Comparison of ENCODE assay signal across 1 cellular context in the genomic region with DNA sequence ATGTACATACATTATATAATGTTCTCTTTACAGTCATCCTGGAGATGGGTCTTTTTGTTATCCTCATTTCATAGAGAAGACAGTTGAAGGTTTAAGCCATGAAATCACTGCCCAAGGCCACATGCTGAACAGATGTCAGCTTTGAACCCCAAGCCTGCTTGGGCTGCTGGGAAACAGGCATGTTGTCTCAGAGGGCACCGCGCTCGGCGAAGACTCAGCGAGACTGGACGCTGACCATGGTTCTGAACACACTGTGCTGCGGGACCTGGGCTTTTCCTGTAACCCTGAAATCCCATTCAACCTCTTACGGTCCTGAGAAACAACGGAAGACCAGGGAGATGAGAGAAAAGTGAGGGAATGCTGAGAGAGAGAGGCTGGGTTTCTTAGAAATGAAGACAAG.
TF ChIP-seq lines count a peak whose summit lies in the region.

No MANE protein-coding gene starts in this region.

TF ChIP-seq in HepG2, 621 proteins besides CTCF, POLR2A, EP300 and RAD21 (continued from another document and continues in another):
- TF ChIP-seq ZNF460 (CRISPR knock-in tag; IDR thresholded peaks at IDR 0.05; ENCODE audit: borderline replicate concordance) (no peak), ZNF552 (CRISPR knock-in tag; IDR thresholded peaks at IDR 0.05; ENCODE audit: borderline replicate concordance) (no peak), ZNF678 (CRISPR knock-in tag; IDR thresholded peaks at IDR 0.05) (no peak), RFX5 (IDR thresholded peaks at IDR 0.05; ENCODE audit: low read depth, low read length) (no peak), ZNF556 (CRISPR knock-in tag; IDR thresholded peaks at IDR 0.05; ENCODE audit: borderline replicate concordance) (no peak), ZNF547 (CRISPR knock-in tag; IDR thresholded peaks at IDR 0.05) (0 out of 2 replicates have a peak, but pooled peaks have one; percentile 34), ZNF747 (CRISPR knock-in tag; IDR thresholded peaks at IDR 0.05; ENCODE audit: borderline replicate concordance) (no peak), POGZ (CRISPR knock-in tag; IDR thresholded peaks at IDR 0.05) (no peak), MED8 (CRISPR knock-in tag; IDR thresholded peaks at IDR 0.05; ENCODE audit: insufficient replicate concordance) (no peak), ZNF484 (CRISPR knock-in tag; IDR thresholded peaks at IDR 0.05; ENCODE audit: borderline replicate concordance, low read depth) (no peak), ZC3H13 (CRISPR knock-in tag; IDR thresholded peaks at IDR 0.05) (no peak), GATAD2A (CRISPR knock-in tag; IDR thresholded peaks at IDR 0.05) (peak; percentile 54; the same call in 1 of the 2 replicates), MED1 (CRISPR knock-in tag; IDR thresholded peaks at IDR 0.05) (peak; percentile 68), RXRA (CRISPR knock-in tag; IDR thresholded peaks at IDR 0.05) (no peak), ADNP (CRISPR knock-in tag; IDR thresholded peaks at IDR 0.05) (no peak), MYC (CRISPR knock-in tag; IDR thresholded peaks at IDR 0.05; ENCODE audit: borderline replicate concordance) (peak; percentile 37; the same call in 1 of the 2 replicates), EED (CRISPR knock-in tag; IDR thresholded peaks at IDR 0.05) (no peak), JUND (CRISPR knock-in tag; IDR thresholded peaks at IDR 0.05) (no peak), YEATS4 (CRISPR knock-in tag; IDR thresholded peaks at IDR 0.05; ENCODE audit: borderline replicate concordance) (0 out of 2 replicates have a peak, but pooled peaks have one; percentile 21), ZNF768 (CRISPR knock-in tag; IDR thresholded peaks at IDR 0.05) (0 out of 2 replicates have a peak, but pooled peaks have one; percentile 40), ETV6 (CRISPR knock-in tag; conservative IDR thresholded peaks at IDR 0.05) (peak; percentile 69; the same call in 1 of the 2 replicates), ZNF7 (CRISPR knock-in tag; IDR thresholded peaks at IDR 0.05) (0 out of 2 replicates have a peak, but pooled peaks have one; percentile 24), HMG20A (CRISPR knock-in tag; IDR thresholded peaks at IDR 0.05; ENCODE audit: borderline replicate concordance) (0 out of 2 replicates have a peak, but pooled peaks have one; percentile 19), ZBTB20 (CRISPR knock-in tag; IDR thresholded peaks at IDR 0.05; ENCODE audit: borderline replicate concordance, low read depth) (peak; percentile 69; the same call in 1 of the 2 replicates), HHEX (CRISPR knock-in tag; IDR thresholded peaks at IDR 0.05) (no peak), NFIC (IDR thresholded peaks at IDR 0.05; ENCODE audit: low read length) (no peak), ZNF761 (CRISPR knock-in tag; conservative IDR thresholded peaks at IDR 0.05) (no peak), MAZ (IDR thresholded peaks at IDR 0.05; ENCODE audit: borderline replicate concordance, low read depth, low read length) (no peak), MAZ (CRISPR knock-in tag; IDR thresholded peaks at IDR 0.05; ENCODE audit: low read depth) (no peak), RELA (CRISPR knock-in tag; IDR thresholded peaks at IDR 0.05) (no peak), KMT2A (CRISPR knock-in tag; IDR thresholded peaks at IDR 0.05) (no peak), ETV5 (CRISPR knock-in tag; IDR thresholded peaks at IDR 0.05; ENCODE audit: borderline replicate concordance) (peak; percentile 47; the same call in 1 of the 2 replicates), SOX13 (IDR thresholded peaks at IDR 0.05) (no peak), SOX13 (CRISPR knock-in tag; conservative IDR thresholded peaks at IDR 0.05 in 1 of 2, IDR thresholded peaks at IDR 0.05 in 1 of 2) (0 out of 4 replicates have a peak, but pooled peaks of 1 of the 2 experiments have one; percentile 29)
- TF ChIP-seq, protein P1, sequence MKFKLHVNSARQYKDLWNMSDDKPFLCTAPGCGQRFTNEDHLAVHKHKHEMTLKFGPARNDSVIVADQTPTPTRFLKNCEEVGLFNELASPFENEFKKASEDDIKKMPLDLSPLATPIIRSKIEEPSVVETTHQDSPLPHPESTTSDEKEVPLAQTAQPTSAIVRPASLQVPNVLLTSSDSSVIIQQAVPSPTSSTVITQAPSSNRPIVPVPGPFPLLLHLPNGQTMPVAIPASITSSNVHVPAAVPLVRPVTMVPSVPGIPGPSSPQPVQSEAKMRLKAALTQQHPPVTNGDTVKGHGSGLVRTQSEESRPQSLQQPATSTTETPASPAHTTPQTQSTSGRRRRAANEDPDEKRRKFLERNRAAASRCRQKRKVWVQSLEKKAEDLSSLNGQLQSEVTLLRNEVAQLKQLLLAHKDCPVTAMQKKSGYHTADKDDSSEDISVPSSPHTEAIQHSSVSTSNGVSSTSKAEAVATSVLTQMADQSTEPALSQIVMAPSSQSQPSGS (CRISPR knock-in tag; IDR thresholded peaks at IDR 0.05), result peak; percentile 68; the same call in 1 of the 2 replicates
- TF ChIP-seq, protein P2, sequence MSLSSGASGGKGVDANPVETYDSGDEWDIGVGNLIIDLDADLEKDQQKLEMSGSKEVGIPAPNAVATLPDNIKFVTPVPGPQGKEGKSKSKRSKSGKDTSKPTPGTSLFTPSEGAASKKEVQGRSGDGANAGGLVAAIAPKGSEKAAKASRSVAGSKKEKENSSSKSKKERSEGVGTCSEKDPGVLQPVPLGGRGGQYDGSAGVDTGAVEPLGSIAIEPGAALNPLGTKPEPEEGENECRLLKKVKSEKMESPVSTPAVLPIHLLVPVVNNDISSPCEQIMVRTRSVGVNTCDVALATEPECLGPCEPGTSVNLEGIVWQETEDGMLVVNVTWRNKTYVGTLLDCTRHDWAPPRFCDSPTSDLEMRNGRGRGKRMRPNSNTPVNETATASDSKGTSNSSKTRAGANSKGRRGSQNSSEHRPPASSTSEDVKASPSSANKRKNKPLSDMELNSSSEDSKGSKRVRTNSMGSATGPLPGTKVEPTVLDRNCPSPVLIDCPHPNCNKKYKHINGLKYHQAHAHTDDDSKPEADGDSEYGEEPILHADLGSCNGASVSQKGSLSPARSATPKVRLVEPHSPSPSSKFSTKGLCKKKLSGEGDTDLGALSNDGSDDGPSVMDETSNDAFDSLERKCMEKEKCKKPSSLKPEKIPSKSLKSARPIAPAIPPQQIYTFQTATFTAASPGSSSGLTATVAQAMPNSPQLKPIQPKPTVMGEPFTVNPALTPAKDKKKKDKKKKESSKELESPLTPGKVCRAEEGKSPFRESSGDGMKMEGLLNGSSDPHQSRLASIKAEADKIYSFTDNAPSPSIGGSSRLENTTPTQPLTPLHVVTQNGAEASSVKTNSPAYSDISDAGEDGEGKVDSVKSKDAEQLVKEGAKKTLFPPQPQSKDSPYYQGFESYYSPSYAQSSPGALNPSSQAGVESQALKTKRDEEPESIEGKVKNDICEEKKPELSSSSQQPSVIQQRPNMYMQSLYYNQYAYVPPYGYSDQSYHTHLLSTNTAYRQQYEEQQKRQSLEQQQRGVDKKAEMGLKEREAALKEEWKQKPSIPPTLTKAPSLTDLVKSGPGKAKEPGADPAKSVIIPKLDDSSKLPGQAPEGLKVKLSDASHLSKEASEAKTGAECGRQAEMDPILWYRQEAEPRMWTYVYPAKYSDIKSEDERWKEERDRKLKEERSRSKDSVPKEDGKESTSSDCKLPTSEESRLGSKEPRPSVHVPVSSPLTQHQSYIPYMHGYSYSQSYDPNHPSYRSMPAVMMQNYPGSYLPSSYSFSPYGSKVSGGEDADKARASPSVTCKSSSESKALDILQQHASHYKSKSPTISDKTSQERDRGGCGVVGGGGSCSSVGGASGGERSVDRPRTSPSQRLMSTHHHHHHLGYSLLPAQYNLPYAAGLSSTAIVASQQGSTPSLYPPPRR (CRISPR knock-in tag; IDR thresholded peaks at IDR 0.05; ENCODE audit: borderline replicate concordance), result no peak
- TF ChIP-seq, protein P3, sequence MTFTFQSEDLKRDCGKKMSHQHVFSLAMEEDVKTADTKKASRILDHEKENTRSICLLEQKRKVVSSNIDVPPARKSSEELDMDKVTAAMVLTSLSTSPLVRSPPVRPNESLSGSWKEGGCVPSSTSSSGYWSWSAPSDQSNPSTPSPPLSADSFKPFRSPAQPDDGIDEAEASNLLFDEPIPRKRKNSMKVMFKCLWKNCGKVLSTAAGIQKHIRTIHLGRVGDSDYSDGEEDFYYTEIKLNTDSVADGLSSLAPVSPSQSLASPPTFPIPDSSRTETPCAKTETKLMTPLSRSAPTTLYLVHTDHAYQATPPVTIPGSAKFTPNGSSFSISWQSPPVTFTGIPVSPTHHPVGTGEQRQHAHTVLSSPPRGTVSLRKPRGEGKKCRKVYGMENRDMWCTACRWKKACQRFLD (CRISPR knock-in tag; IDR thresholded peaks at IDR 0.05; ENCODE audit: borderline replicate concordance), result no peak
- TF ChIP-seq, protein P4, sequence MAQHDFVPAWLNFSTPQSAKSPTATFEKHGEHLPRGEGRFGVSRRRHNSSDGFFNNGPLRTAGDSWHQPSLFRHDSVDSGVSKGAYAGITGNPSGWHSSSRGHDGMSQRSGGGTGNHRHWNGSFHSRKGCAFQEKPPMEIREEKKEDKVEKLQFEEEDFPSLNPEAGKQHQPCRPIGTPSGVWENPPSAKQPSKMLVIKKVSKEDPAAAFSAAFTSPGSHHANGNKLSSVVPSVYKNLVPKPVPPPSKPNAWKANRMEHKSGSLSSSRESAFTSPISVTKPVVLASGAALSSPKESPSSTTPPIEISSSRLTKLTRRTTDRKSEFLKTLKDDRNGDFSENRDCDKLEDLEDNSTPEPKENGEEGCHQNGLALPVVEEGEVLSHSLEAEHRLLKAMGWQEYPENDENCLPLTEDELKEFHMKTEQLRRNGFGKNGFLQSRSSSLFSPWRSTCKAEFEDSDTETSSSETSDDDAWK (CRISPR knock-in tag; IDR thresholded peaks at IDR 0.05), result no peak
- TF ChIP-seq, protein P5, sequence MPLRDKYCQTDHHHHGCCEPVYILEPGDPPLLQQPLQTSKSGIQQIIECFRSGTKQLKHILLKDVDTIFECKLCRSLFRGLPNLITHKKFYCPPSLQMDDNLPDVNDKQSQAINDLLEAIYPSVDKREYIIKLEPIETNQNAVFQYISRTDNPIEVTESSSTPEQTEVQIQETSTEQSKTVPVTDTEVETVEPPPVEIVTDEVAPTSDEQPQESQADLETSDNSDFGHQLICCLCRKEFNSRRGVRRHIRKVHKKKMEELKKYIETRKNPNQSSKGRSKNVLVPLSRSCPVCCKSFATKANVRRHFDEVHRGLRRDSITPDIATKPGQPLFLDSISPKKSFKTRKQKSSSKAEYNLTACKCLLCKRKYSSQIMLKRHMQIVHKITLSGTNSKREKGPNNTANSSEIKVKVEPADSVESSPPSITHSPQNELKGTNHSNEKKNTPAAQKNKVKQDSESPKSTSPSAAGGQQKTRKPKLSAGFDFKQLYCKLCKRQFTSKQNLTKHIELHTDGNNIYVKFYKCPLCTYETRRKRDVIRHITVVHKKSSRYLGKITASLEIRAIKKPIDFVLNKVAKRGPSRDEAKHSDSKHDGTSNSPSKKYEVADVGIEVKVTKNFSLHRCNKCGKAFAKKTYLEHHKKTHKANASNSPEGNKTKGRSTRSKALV (CRISPR knock-in tag; IDR thresholded peaks at IDR 0.05), result peak; percentile 85
- TF ChIP-seq, protein P6, sequence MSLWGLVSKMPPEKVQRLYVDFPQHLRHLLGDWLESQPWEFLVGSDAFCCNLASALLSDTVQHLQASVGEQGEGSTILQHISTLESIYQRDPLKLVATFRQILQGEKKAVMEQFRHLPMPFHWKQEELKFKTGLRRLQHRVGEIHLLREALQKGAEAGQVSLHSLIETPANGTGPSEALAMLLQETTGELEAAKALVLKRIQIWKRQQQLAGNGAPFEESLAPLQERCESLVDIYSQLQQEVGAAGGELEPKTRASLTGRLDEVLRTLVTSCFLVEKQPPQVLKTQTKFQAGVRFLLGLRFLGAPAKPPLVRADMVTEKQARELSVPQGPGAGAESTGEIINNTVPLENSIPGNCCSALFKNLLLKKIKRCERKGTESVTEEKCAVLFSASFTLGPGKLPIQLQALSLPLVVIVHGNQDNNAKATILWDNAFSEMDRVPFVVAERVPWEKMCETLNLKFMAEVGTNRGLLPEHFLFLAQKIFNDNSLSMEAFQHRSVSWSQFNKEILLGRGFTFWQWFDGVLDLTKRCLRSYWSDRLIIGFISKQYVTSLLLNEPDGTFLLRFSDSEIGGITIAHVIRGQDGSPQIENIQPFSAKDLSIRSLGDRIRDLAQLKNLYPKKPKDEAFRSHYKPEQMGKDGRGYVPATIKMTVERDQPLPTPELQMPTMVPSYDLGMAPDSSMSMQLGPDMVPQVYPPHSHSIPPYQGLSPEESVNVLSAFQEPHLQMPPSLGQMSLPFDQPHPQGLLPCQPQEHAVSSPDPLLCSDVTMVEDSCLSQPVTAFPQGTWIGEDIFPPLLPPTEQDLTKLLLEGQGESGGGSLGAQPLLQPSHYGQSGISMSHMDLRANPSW (CRISPR knock-in tag; IDR thresholded peaks at IDR 0.05; ENCODE audit: borderline replicate concordance), result no peak
- TF ChIP-seq, protein P7, sequence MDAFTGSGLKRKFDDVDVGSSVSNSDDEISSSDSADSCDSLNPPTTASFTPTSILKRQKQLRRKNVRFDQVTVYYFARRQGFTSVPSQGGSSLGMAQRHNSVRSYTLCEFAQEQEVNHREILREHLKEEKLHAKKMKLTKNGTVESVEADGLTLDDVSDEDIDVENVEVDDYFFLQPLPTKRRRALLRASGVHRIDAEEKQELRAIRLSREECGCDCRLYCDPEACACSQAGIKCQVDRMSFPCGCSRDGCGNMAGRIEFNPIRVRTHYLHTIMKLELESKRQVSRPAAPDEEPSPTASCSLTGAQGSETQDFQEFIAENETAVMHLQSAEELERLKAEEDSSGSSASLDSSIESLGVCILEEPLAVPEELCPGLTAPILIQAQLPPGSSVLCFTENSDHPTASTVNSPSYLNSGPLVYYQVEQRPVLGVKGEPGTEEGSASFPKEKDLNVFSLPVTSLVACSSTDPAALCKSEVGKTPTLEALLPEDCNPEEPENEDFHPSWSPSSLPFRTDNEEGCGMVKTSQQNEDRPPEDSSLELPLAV (CRISPR knock-in tag; conservative IDR thresholded peaks at IDR 0.05; ENCODE audit: low read depth), result no peak
- TF ChIP-seq, protein P8, sequence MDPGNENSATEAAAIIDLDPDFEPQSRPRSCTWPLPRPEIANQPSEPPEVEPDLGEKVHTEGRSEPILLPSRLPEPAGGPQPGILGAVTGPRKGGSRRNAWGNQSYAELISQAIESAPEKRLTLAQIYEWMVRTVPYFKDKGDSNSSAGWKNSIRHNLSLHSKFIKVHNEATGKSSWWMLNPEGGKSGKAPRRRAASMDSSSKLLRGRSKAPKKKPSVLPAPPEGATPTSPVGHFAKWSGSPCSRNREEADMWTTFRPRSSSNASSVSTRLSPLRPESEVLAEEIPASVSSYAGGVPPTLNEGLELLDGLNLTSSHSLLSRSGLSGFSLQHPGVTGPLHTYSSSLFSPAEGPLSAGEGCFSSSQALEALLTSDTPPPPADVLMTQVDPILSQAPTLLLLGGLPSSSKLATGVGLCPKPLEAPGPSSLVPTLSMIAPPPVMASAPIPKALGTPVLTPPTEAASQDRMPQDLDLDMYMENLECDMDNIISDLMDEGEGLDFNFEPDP (CRISPR knock-in tag; conservative IDR thresholded peaks at IDR 0.05), result 0 out of 2 replicates have a peak, but pooled peaks have one; percentile 37
